In the genomic region with DNA sequence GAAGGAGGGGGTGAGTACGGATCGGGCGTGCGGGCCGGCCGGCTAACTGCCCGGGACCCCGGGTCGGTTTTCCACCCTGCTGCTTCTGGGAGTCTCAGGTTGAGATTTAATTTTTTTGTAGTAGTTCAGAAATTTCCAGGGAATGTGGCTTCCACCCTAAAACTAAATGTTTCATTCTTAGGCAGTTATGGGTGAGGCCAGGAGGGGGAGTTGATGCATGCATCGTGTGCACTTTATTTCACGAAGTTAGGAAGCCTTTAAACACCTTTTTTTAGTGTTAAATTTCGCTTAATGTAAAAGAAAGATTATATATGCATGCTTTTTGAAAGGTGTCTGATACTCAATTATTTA, we compare ENCODE assay signal across 1 cellular context.
TF ChIP-seq lines count a peak whose summit lies in the region.

No MANE protein-coding gene starts in this region.

TF ChIP-seq in H1, 55 proteins besides CTCF, POLR2A, EP300 and RAD21:
- TF ChIP-seq, protein P1, sequence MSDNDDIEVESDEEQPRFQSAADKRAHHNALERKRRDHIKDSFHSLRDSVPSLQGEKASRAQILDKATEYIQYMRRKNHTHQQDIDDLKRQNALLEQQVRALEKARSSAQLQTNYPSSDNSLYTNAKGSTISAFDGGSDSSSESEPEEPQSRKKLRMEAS (IDR thresholded peaks at IDR 0.05): 0 out of 2 replicates have a peak, but pooled peaks have one; percentile 1
- TF ChIP-seq CHD2 (IDR thresholded peaks at IDR 0.05; ENCODE audit: low read length): no peak
- TF ChIP-seq KDM5A (IDR thresholded peaks at IDR 0.05; ENCODE audit: low read length): peak; percentile 32; the same call in 1 of the 2 replicates
- TF ChIP-seq TAF7 (optimal IDR thresholded peaks at IDR 0.05; ENCODE audit: borderline replicate concordance, low read depth, low read length): no peak
- no peak for TF ChIP-seq HDAC2 (IDR thresholded peaks at IDR 0.05; ENCODE audit: borderline replicate concordance in 1 of 2, low read depth in 2 of 2, low read length in 2 of 2)
